In genomic region chr22:32615874-32616564, GRCh38 we compare ENCODE assay signal across 23 cellular contexts.
DNase-seq lines count a peak whose midpoint lies in the region; ATAC-seq, FAIRE-seq and TF ChIP-seq lines count a peak whose summit lies in the region.
"Had no signal": no experiment of that assay in that cellular context is flagged by ENCODE, and none has a peak within 500 bp of the region (broad histone marks: within the 10 kb centered on the region; RNA-seq: fewer than 3 reads in every experiment).

No MANE protein-coding gene starts in this region.

- H2AK5ac ChIP-seq in H1 (ENCODE audit: low read depth, low read length), result no peak overlapping the region

- H3K56ac ChIP-seq in H1 (replicated peaks; ENCODE audit: insufficient read length, low read depth, low read length), result no peak overlapping the region

- H3K27me3 ChIP-seq in cardiac muscle cell (no peaks in the 10 kb centered on the region), H1 (replicated peaks in 1 of 4; ENCODE audit: control insufficient read depth in 3 of 4, extremely low read depth in 1 of 4, insufficient read depth in 3 of 4, low read length in 3 of 4) (no peaks in the 10 kb centered on the region; a peak in 1 of 7 replicates), lower lobe of right lung (ENCODE audit: low read depth) (no peaks in the 10 kb centered on the region), uterus (no peaks in the 10 kb centered on the region), gastroesophageal sphincter (no peaks in the 10 kb centered on the region)
- H3K27me3 ChIP-seq: BE2C, heart left ventricle, suprapubic skin had no signal

- no peak overlapping the region for H2AFZ ChIP-seq in H1 (ENCODE audit: low read length)

- H4K5ac ChIP-seq in H1 (ENCODE audit: insufficient read length, low read depth, low read length), result no peak overlapping the region

- no peak overlapping the region for H2BK12ac ChIP-seq in H1 (ENCODE audit: low read depth, low read length)

- no peak overlapping the region for H3K4ac ChIP-seq in H1 (replicated peaks; ENCODE audit: insufficient read length, low read depth, low read length)

- CTCF ChIA-PET in H1 (lab: Charles Lee; ENCODE audit: partially characterized antibody), result interaction anchor here (1.3 to 1.8 kb wide), 2 partner anchors 9 to 214 kb away, joined by 3 to 5 read pairs; no protein-coding TSS in a partner anchor

- no peak overlapping the region for H4K91ac ChIP-seq in H1 (replicated peaks; ENCODE audit: insufficient read length, low read length)

- H2BK120ac ChIP-seq in H1 (replicated peaks; ENCODE audit: low read depth, low read length), result no peak overlapping the region

- no peak overlapping the region for H3K14ac ChIP-seq in H1 (ENCODE audit: insufficient read length)

- peak; percentile 24 for FAIRE-seq in H1 (lab: Jason Lieb, UNC)
- FAIRE-seq: RCC 7860 had no signal

- no peak for TF ChIP-seq POLR2A in H1 (IDR thresholded peaks at IDR 0.05; ENCODE audit: control extremely low read depth in 1 of 2, low read depth in 2 of 2, low read length in 2 of 2)
- TF ChIP-seq POLR2A in uterus (IDR thresholded peaks at IDR 0.05), result no peak
- TF ChIP-seq POLR2A in gastroesophageal sphincter (IDR thresholded peaks at IDR 0.05), result no peak

- H3K18ac ChIP-seq in H1 (ENCODE audit: extremely low read depth, low read length), result no peak overlapping the region; the same call in 1 of the 2 replicates

- peak in 1 of 2 donors; percentile 64 for DNase-seq in cardiac muscle cell (ENCODE audit: low read depth in 1 of 2, low spot score in 1 of 2)
- no peak for DNase-seq in left cardiac atrium
- peak in 1 of 2 experiments; percentile 52 for DNase-seq in H1 (ENCODE audit: low read depth in 1 of 2, low spot score in 2 of 2)
- DNase-seq in lower lobe of right lung, result no peak
- DNase-seq in uterus, result no peak
- DNase-seq in NCI-H345 treated with DMSO at 0.1 percent for 48 hours (lab: John Stamatoyannopoulos, UW; ENCODE audit: unreplicated experiment), result no peak
- no peak for DNase-seq in amniotic stem cell (lab: John Stamatoyannopoulos, UW)
- DNase-seq: activated CD4-positive, alpha-beta T cell treated with anti-CD3 and anti-CD28 coated beads for 4 hours; activated CD8-positive, alpha-beta memory T cell treated with anti-CD3 and anti-CD28 coated beads for 24 hours; activated gamma-delta T cell treated with Interleukin-2 at 50 U/mL for 16 hours; activated T-cell treated with anti-CD3 and anti-CD28 coated beads, Interleukin-2, amount 50 U/mL, for 24 hours; BE2C; DMS153; heart left ventricle; Kasumi-1; NCI-H1930; NCI-H446; nucleus accumbens had no signal

- TF ChIP-seq RAD21 in H1 (IDR thresholded peaks at IDR 0.05 in 1 of 2, conservative IDR thresholded peaks at IDR 0.05 in 1 of 2; ENCODE audit: low read depth in 2 of 2, low read length in 2 of 2), result no peak

- no peaks in the 10 kb centered on the region for H3K23me2 ChIP-seq in H1 (ENCODE audit: low read depth, low read length)

- H2BK20ac ChIP-seq in H1 (ENCODE audit: low read length), result no peak overlapping the region

- no peaks in the 10 kb centered on the region for H3K79me1 ChIP-seq in H1 (ENCODE audit: low read depth, low read length)

- H3K4me1 ChIP-seq in cardiac muscle cell (ENCODE audit: low read depth) (peaks cover 10% of the 10 kb centered on the region), H1 (replicated peaks in 1 of 4; ENCODE audit: control insufficient read depth in 3 of 4, insufficient read depth in 4 of 4, low read length in 3 of 4) (no peaks in the 10 kb centered on the region; a peak in 1 of 7 replicates), lower lobe of right lung (peaks cover 34% of the 10 kb centered on the region), uterus (peaks cover 6 to 7% of the 10 kb centered on the region in 2 donors), gastroesophageal sphincter (peaks cover 9 to 53% (median 33%) of the 10 kb centered on the region in 3 donors)
- H3K4me1 ChIP-seq: BE2C had no signal

- no peak overlapping the region for H2BK15ac ChIP-seq in H1 (ENCODE audit: low read length)

- no peak overlapping the region for H3K4me2 ChIP-seq in H1 (ENCODE audit: insufficient read depth in 1 of 2, low read depth in 2 of 2, low read length in 2 of 2)

- ATAC-seq in left cardiac atrium (no peak), lower lobe of right lung (no peak), gastroesophageal sphincter (no peak)
- ATAC-seq: heart left ventricle had no signal

- no peaks in the 10 kb centered on the region for H3K9me3 ChIP-seq in cardiac muscle cell (ENCODE audit: low read depth)
- H3K9me3 ChIP-seq in H1 (ENCODE audit: insufficient read depth in 2 of 2, low read depth in 1 of 2, low read length in 1 of 2), result peaks cover 0 to 3% of the 10 kb centered on the region in 2 experiments; a peak in 1 of 4 replicates
- peaks cover 7% of the 10 kb centered on the region for H3K9me3 ChIP-seq in lower lobe of right lung
- H3K9me3 ChIP-seq in uterus, result peaks cover 0 to 6% of the 10 kb centered on the region in 2 donors
- no peaks in the 10 kb centered on the region for H3K9me3 ChIP-seq in gastroesophageal sphincter
- H3K9me3 ChIP-seq: BE2C, suprapubic skin had no signal

- H4K20me1 ChIP-seq in H1 (replicated peaks in 1 of 2; ENCODE audit: control insufficient read depth in 1 of 2, insufficient read depth in 2 of 2, low read length in 2 of 2), result peaks cover 0 to 3% of the 10 kb centered on the region in 2 experiments

- H3K36me3 ChIP-seq in cardiac muscle cell, result no peaks in the 10 kb centered on the region
- no peaks in the 10 kb centered on the region for H3K36me3 ChIP-seq in H1 (ENCODE audit: control insufficient read depth in 2 of 4, insufficient read depth in 4 of 4, low read length in 3 of 4)
- H3K36me3 ChIP-seq in lower lobe of right lung, result no peaks in the 10 kb centered on the region
- H3K36me3 ChIP-seq in uterus, result no peaks in the 10 kb centered on the region
- no peaks in the 10 kb centered on the region for H3K36me3 ChIP-seq in gastroesophageal sphincter
- H3K36me3 ChIP-seq: BE2C, heart left ventricle, suprapubic skin had no signal

- no peaks in the 10 kb centered on the region for H3K79me2 ChIP-seq in H1 (ENCODE audit: control insufficient read depth in 1 of 2, insufficient read depth in 2 of 2, low read length in 2 of 2)

- H4K8ac ChIP-seq in H1 (ENCODE audit: extremely low read depth, insufficient read depth, low read length), result no peak overlapping the region

- POLR2A ChIA-PET in H1 (lab: Charles Lee; ENCODE audit: partially characterized antibody), result interaction anchor here (1.4 kb wide), 1 partner anchor 11 kb away, joined by 3 read pairs; no protein-coding TSS in a partner anchor

- TF ChIP-seq EP300 in H1 (IDR thresholded peaks at IDR 0.05; ENCODE audit: borderline replicate concordance in 1 of 2, low read depth in 2 of 2, low read length in 2 of 2), result no peak
- no peak for TF ChIP-seq EP300 in gastroesophageal sphincter (IDR thresholded peaks at IDR 0.05)

- no peak for TF ChIP-seq CTCF in cardiac muscle cell (IDR thresholded peaks at IDR 0.05; ENCODE audit: low read depth, low read length)
- no peak for TF ChIP-seq CTCF in H1 (IDR thresholded peaks at IDR 0.05; ENCODE audit: control extremely low read depth in 1 of 3, insufficient read depth in 1 of 3, low read depth in 1 of 3, low read length in 3 of 3)
- no peak for TF ChIP-seq CTCF in lower lobe of right lung (IDR thresholded peaks at IDR 0.05)
- no peak for TF ChIP-seq CTCF in uterus (IDR thresholded peaks at IDR 0.05)
- TF ChIP-seq CTCF in gastroesophageal sphincter (IDR thresholded peaks at IDR 0.05), result no peak

- intact Hi-C loops in left cardiac atrium (cut with DNase I), result loop anchor here in 1 of 2 donors (5.0 kb wide), 1 partner anchor 74 kb away; no protein-coding TSS in a partner anchor
- intact Hi-C loops in lower lobe of right lung (cut with DNase I), result no loop called here
- intact Hi-C loops in uterus (cut with DNase I; ENCODE audit: low total_unique reads), result no loop called here

- WGBS in H1 (ENCODE audit: extremely low coverage in 1 of 2, insufficient coverage in 1 of 2, insufficient read length in 1 of 2, insufficient replicate concordance in 2 of 2, low coverage in 1 of 2, low lambda C conversion rate in 2 of 2, missing lambda C conversion rate in 1 of 2), 2 experiments, result 71% methylated on average over 13 of the region's 15 CpGs; no CpG with 5 or more reads in 1 of the 2 experiments
- WGBS in gastroesophageal sphincter (ENCODE audit: low coverage in 1 of 2), 2 donors, result 38% methylated on average over 4 of the region's 15 CpGs; no CpG with 5 or more reads in 1 of the 2 donors

- H3K4me3 ChIP-seq in cardiac muscle cell, result no peak overlapping the region
- no peak overlapping the region for H3K4me3 ChIP-seq in H1 (ENCODE audit: extremely low read depth in 1 of 4, insufficient read depth in 2 of 4, low read depth in 3 of 4, low read length in 4 of 4)
- no peak overlapping the region for H3K4me3 ChIP-seq in lower lobe of right lung
- no peak overlapping the region for H3K4me3 ChIP-seq in uterus
- H3K4me3 ChIP-seq in gastroesophageal sphincter, result no peak overlapping the region
- H3K4me3 ChIP-seq: heart left ventricle, skin epidermis, suprapubic skin had no signal

- H3K9ac ChIP-seq in H1 (replicated peaks in 1 of 4; ENCODE audit: extremely low read depth in 1 of 4, low read depth in 3 of 4, low read length in 3 of 4), result no peak overlapping the region

- H3K23ac ChIP-seq in H1 (ENCODE audit: insufficient read length), result no peak overlapping the region

- no peak overlapping the region for H2BK5ac ChIP-seq in H1 (ENCODE audit: low read depth, low read length)

- H3K27ac ChIP-seq in cardiac muscle cell (peak overlapping the region; percentile 45), H1 (ENCODE audit: low read depth, low read length) (no peak overlapping the region), lower lobe of right lung (peak overlapping the region; percentile 90), uterus (peak overlapping the region; percentile 85 to 97), gastroesophageal sphincter (peak overlapping the region in 2 of 4 donors; percentile 87 to 92)
- H3K27ac ChIP-seq: epithelial cell of prostate, heart left ventricle, suprapubic skin had no signal

TF ChIP-seq in H1, 55 proteins besides CTCF, POLR2A, EP300 and RAD21:
- TF ChIP-seq POLR2AphosphoS5 (IDR thresholded peaks at IDR 0.05; ENCODE audit: low read depth, low read length) (no peak), E2F6 (IDR thresholded peaks at IDR 0.05) (peak; percentile 29; the same call in 1 of the 2 replicates)
TF ChIP-seq in H1: peak in this region for 1.
